ENCODE assay signal across 1 cellular context in the genomic region with DNA sequence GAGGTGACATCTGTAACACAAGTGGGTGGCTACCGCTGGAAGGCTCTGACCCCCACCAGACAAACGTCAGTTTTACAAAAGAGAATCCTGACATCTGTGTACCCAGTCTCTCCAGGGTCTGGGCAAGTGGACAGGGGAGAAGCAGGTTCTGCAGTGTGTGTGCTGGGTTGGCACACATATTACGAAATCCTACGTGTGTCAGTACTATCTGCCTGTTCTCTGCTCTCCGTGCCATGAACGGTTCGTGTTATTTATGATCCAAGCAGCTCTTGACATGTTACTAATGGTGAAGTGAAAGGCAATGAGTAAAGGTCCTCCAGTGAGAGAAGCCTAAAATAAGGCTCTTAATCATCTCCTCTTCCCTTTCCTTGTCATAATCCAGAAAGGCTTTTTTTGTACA.
TF ChIP-seq lines count a peak whose summit lies in the region.

No MANE protein-coding gene starts in this region.

TF ChIP-seq in K562, 482 proteins besides CTCF, POLR2A, EP300 and RAD21:
- TF ChIP-seq CEBPB (tag; IDR thresholded peaks at IDR 0.05), result 0 out of 2 replicates have a peak, but pooled peaks have one; percentile 46
- TF ChIP-seq RBM14 (IDR thresholded peaks at IDR 0.05; ENCODE audit: borderline replicate concordance, insufficient read depth, low read depth, low read length), result no peak
